20 cellular contexts compared by ENCODE assay signal in the genomic region with DNA sequence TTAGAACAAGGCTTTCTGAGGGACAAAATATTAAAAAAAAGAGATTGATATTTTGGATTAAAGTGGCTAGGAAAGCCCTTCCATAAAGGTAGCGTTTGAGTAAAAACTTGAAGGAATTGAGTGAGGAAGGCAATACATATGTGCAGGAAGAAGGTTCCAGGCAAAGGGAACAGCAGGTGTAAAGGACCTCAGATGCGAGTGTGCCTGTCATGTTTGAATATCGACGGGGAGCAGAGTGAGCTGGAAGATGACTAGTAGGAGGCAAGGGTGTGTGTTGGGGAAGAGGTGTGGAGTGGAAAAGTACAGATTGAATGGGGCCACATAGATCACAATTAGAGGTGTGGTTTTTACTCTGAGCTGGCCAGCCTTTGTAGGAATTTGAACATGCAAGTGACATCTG. TPM values are rescaled to one million over a fixed set of nuclear protein-coding genes. Genes with fewer than 3 reads are reported as not detected.
A peak's percentile ranks its signal among the peaks of the same experiment; 100 is the strongest.
DNase-seq lines count a peak whose midpoint lies in the region; ATAC-seq lines count a peak whose summit lies in the region.
"Had no signal": no experiment of that assay in that cellular context is flagged by ENCODE, and none has a peak within 500 bp of the region (broad histone marks: within the 10 kb centered on the region; RNA-seq: fewer than 3 reads in every experiment).

No MANE protein-coding gene starts in this region.

- no peaks in the 10 kb centered on the region for H3K9me3 Mint-ChIP-seq in activated naive CD4-positive, alpha-beta T cell treated with anti-CD3 and anti-CD28 coated beads, Interleukin-2, amount 50 U/mL, for 72 hours
- H3K9me3 Mint-ChIP-seq in activated naive CD8-positive, alpha-beta T cell treated with anti-CD3 and anti-CD28 coated beads for 36 hours = no peaks in the 10 kb centered on the region
- H3K9me3 Mint-ChIP-seq in stimulated activated naive CD8-positive, alpha-beta T cell treated with anti-CD3 and anti-CD28 coated beads, Interleukin-15, amount 100 ng/mL, for 72 hours = no peaks in the 10 kb centered on the region
- no peaks in the 10 kb centered on the region for H3K9me3 Mint-ChIP-seq in immature natural killer cell
- H3K9me3 Mint-ChIP-seq: IgD-negative memory B cell; naive thymus-derived CD4-positive, alpha-beta T cell had no signal

- no peaks in the 10 kb centered on the region for H3K36me3 Mint-ChIP-seq in activated naive CD4-positive, alpha-beta T cell treated with anti-CD3 and anti-CD28 coated beads, Interleukin-2, amount 50 U/mL, for 72 hours
- H3K36me3 Mint-ChIP-seq in activated naive CD8-positive, alpha-beta T cell treated with anti-CD3 and anti-CD28 coated beads for 36 hours = peaks cover 15% of the 10 kb centered on the region
- no peaks in the 10 kb centered on the region for H3K36me3 Mint-ChIP-seq in immature natural killer cell

- peak; percentile 35 to 45 for ATAC-seq in activated naive CD4-positive, alpha-beta T cell treated with anti-CD3 and anti-CD28 coated beads, Interleukin-2, amount 50 U/mL, for 72 hours
- peak; percentile 28 for ATAC-seq in stimulated activated naive CD8-positive, alpha-beta T cell treated with anti-CD3 and anti-CD28 coated beads, Interleukin-15, amount 100 ng/mL, for 72 hours
- no peak for ATAC-seq in HG02798 (IDR thresholded peaks at IDR 0.05; ENCODE audit: poor library complexity, unreplicated experiment)
- ATAC-seq: activated CD8-positive, alpha-beta memory T cell treated with anti-CD3 and anti-CD28 coated beads, Interleukin-2, amount 10 ng/mL, durations not matched to agents 7 days and 5 days; naive thymus-derived CD4-positive, alpha-beta T cell had no signal

- H3K27ac Mint-ChIP-seq in activated naive CD4-positive, alpha-beta T cell treated with anti-CD3 and anti-CD28 coated beads, Interleukin-2, amount 50 U/mL, for 72 hours = peak overlapping the region; percentile 21 to 56
- peak overlapping the region; percentile 96 for H3K27ac Mint-ChIP-seq in activated naive CD8-positive, alpha-beta T cell treated with anti-CD3 and anti-CD28 coated beads for 36 hours
- peak overlapping the region; percentile 3 to 44 for H3K27ac Mint-ChIP-seq in stimulated activated naive CD8-positive, alpha-beta T cell treated with anti-CD3 and anti-CD28 coated beads, Interleukin-15, amount 100 ng/mL, for 72 hours
- H3K27ac Mint-ChIP-seq in immature natural killer cell = peak overlapping the region in 2 of 6 donors; percentile 14 to 25
- H3K27ac Mint-ChIP-seq: activated CD8-positive, alpha-beta memory T cell treated with anti-CD3 and anti-CD28 coated beads, Interleukin-2, amount 10 ng/mL, durations not matched to agents 7 days and 5 days; brain; naive thymus-derived CD4-positive, alpha-beta T cell had no signal

- H3K4me1 Mint-ChIP-seq in activated naive CD8-positive, alpha-beta T cell treated with anti-CD3 and anti-CD28 coated beads for 36 hours = peaks cover 59% of the 10 kb centered on the region
- peaks cover 72% of the 10 kb centered on the region for H3K4me1 Mint-ChIP-seq in stimulated activated naive CD8-positive, alpha-beta T cell treated with anti-CD3 and anti-CD28 coated beads, Interleukin-15, amount 100 ng/mL, for 72 hours
- no peaks in the 10 kb centered on the region for H3K4me1 Mint-ChIP-seq in immature natural killer cell

- H3K4me3 Mint-ChIP-seq in activated naive CD8-positive, alpha-beta T cell treated with anti-CD3 and anti-CD28 coated beads for 36 hours = peak overlapping the region; percentile 3
- H3K4me3 Mint-ChIP-seq in stimulated activated naive CD8-positive, alpha-beta T cell treated with anti-CD3 and anti-CD28 coated beads, Interleukin-15, amount 100 ng/mL, for 72 hours = peak overlapping the region; percentile 29 to 65
- no peak overlapping the region for H3K4me3 Mint-ChIP-seq in immature natural killer cell
- H3K4me3 Mint-ChIP-seq: activated CD8-positive, alpha-beta memory T cell treated with anti-CD3 and anti-CD28 coated beads, Interleukin-2, amount 10 ng/mL, durations not matched to agents 7 days and 5 days; brain; IgD-negative memory B cell; naive thymus-derived CD4-positive, alpha-beta T cell had no signal

- no peaks in the 10 kb centered on the region for H3K27me3 Mint-ChIP-seq in activated naive CD8-positive, alpha-beta T cell treated with anti-CD3 and anti-CD28 coated beads for 36 hours
- no peaks in the 10 kb centered on the region for H3K27me3 Mint-ChIP-seq in stimulated activated naive CD8-positive, alpha-beta T cell treated with anti-CD3 and anti-CD28 coated beads, Interleukin-15, amount 100 ng/mL, for 72 hours
- peaks cover 0 to 2% (median 0%) of the 10 kb centered on the region in 3 donors for H3K27me3 Mint-ChIP-seq in immature natural killer cell (ENCODE audit: low read depth in 3 of 3)
- H3K27me3 Mint-ChIP-seq: activated CD8-positive, alpha-beta memory T cell treated with anti-CD3 and anti-CD28 coated beads, Interleukin-2, amount 10 ng/mL, durations not matched to agents 7 days and 5 days; brain; IgD-negative memory B cell had no signal

- DNase-seq in activated naive CD4-positive, alpha-beta T cell treated with anti-CD3 and anti-CD28 coated beads, Interleukin-2, amount 50 U/mL, for 72 hours (ENCODE audit: low spot score in 2 of 2) = no peak
- DNase-seq in activated naive CD4-positive, alpha-beta T cell (lab: John Stamatoyannopoulos, UW) = no peak
- peak; percentile 89 for DNase-seq in NCI-H69 (lab: John Stamatoyannopoulos, UW)
- no peak for DNase-seq in activated naive CD8-positive, alpha-beta T cell treated with anti-CD3 and anti-CD28 coated beads for 36 hours
- DNase-seq in stimulated activated naive CD8-positive, alpha-beta T cell treated with anti-CD3 and anti-CD28 coated beads, Interleukin-15, amount 100 ng/mL, for 72 hours = no peak
- no peak for DNase-seq in immature natural killer cell
- DNase-seq: activated CD4-positive, alpha-beta T cell treated with anti-CD3 and anti-CD28 coated beads for 48 hours; activated CD8-positive, alpha-beta memory T cell treated with anti-CD3 and anti-CD28 coated beads, Interleukin-2, amount 10 ng/mL, durations not matched to agents 7 days and 5 days; DMS153; kidney; midbrain; naive thymus-derived CD4-positive, alpha-beta T cell; NCI-H1092; NCI-H2029; NCI-H2227 treated with DMSO at 0.1 percent for 48 hours; NCI-H526 treated with DMSO at 0.1 percent for 48 hours; stimulated activated CD4-positive, alpha-beta T cell treated with anti-CD3 and anti-CD28 coated beads, Interleukin-2, amount 100 ng/mL, for 24 hours had no signal

RNA-seq across cellular contexts. Expression of a gene that starts 14.9 kb away (rescaled TPM):
- total RNA-seq in activated naive CD4-positive, alpha-beta T cell treated with anti-CD3 and anti-CD28 coated beads, Interleukin-2, amount 50 U/mL, for 72 hours = 10 to 100 TPM; 15.6 to 25.9 TPM
- 10 to 100 TPM; 21.8 TPM for total RNA-seq in activated naive CD8-positive, alpha-beta T cell treated with anti-CD3 and anti-CD28 coated beads for 36 hours
- 10 to 100 TPM; 13.4 to 18.2 (median 17.6) TPM for polyA plus RNA-seq in immature natural killer cell

Comparison
In these comparisons a context has a peak if more than half of its experiments do, and no peak if none do; other contexts are left out.
1. H3K4me3 Mint-ChIP-seq: peak in activated naive CD8-positive, alpha-beta T cell treated with anti-CD3 and anti-CD28 coated beads for 36 hours (single experiment) and stimulated activated naive CD8-positive, alpha-beta T cell treated with anti-CD3 and anti-CD28 coated beads, Interleukin-15, amount 100 ng/mL, for 72 hours (2 of 2); none in immature natural killer cell (0 of 5).